ENCODE assay signal across 23 cellular contexts in the genomic region with DNA sequence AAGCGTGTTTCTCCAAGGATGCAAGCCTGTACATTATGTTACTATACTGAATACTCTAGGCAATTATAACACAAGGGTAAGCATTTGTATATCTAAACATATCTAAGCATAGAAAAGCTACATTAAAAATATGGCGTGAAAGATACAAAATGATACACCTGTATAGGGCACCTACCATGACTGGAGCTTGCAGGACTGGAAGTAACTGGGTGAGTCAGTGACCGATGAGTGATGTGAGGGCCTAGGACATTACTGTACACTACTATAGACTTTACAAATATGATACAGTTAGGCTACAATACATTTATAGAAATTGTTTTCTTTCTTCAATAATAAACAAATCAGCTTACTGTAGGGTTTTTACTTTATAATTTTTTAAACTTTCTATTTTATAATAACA.
"Had no signal": no experiment of that assay in that cellular context is flagged by ENCODE, and none has a peak within 500 bp of the region (broad histone marks: within the 10 kb centered on the region; RNA-seq: fewer than 3 reads in every experiment).

No MANE protein-coding gene starts in this region.

- H3K4me1 ChIP-seq: colonic mucosa, esophagus muscularis mucosa, gastrocnemius medialis, heart right ventricle, left lung, lower lobe of right lung had no signal

- H3K36me3 ChIP-seq: colonic mucosa, esophagus muscularis mucosa, gastrocnemius medialis, heart right ventricle, left lung, lower lobe of right lung had no signal

- H3K27me3 ChIP-seq: colonic mucosa, esophagus muscularis mucosa, gastrocnemius medialis, heart right ventricle, left lung had no signal

- H3K9me3 ChIP-seq: colonic mucosa, esophagus muscularis mucosa, gastrocnemius medialis, left lung, lower lobe of right lung, mucosa of descending colon had no signal

- H3K27ac ChIP-seq: colonic mucosa, esophagus muscularis mucosa, gastrocnemius medialis, heart right ventricle, left lung, lower lobe of right lung had no signal

- H3K4me3 ChIP-seq: colonic mucosa, esophagus muscularis mucosa, gastrocnemius medialis, heart right ventricle, left lung, lower lobe of right lung, mucosa of descending colon had no signal

- ATAC-seq: effector memory CD8-positive, alpha-beta T cell; gastrocnemius medialis; heart right ventricle; left cardiac atrium; left lung; left ventricle myocardium superior; lower lobe of right lung; mucosa of descending colon; naive thymus-derived CD8-positive, alpha-beta T cell had no signal

- DNase-seq: colonic mucosa; cortex of kidney; effector CD8-positive, alpha-beta T cell; effector memory CD8-positive, alpha-beta T cell; endodermal cell; foreskin melanocyte; gastrocnemius medialis; glutamatergic neuron; heart right ventricle; hippocampal formation; immature natural killer cell; islet precursor cell; kidney; kidney glomerular epithelial cell; left cardiac atrium; left lung; left ventricle myocardium superior; lower lobe of right lung; mesenchymal stem cell; mucosa of descending colon; naive B cell; naive thymus-derived CD8-positive, alpha-beta T cell had no signal
